In genomic region chr1:181479137-181479745, GRCh38 we compare ENCODE assay signal across 8 cellular contexts. TPM values are rescaled to one million over a fixed set of nuclear protein-coding genes. Genes with fewer than 3 reads are reported as not detected.
A peak's percentile ranks its signal among the peaks of the same experiment; 100 is the strongest.
DNase-seq lines count a peak whose midpoint lies in the region; ATAC-seq lines count a peak whose summit lies in the region.

No MANE protein-coding gene starts in this region.

- no peak overlapping the region for H3K27ac ChIP-seq in right cardiac atrium (ENCODE audit: low read length)

- H3K9me3 ChIP-seq in right cardiac atrium (ENCODE audit: control insufficient read depth, low read length), result no peaks in the 10 kb centered on the region

- peaks cover 3% of the 10 kb centered on the region for H3K27me3 ChIP-seq in right cardiac atrium (ENCODE audit: control insufficient read depth, insufficient read depth)

- WGBS in right cardiac atrium, result 22% methylated on average over 3 of the region's 3 CpGs

- no peaks in the 10 kb centered on the region for H3K4me1 ChIP-seq in right cardiac atrium (ENCODE audit: control insufficient read depth, insufficient read depth, low read length)

- H3K4me3 ChIP-seq in right cardiac atrium (ENCODE audit: low read length), result no peak overlapping the region

- intact Hi-C loops in right cardiac atrium (cut with DNase I) (loop anchor here (2.0 to 10.0 kb wide), 5 partner anchors 196 to 603 kb away; no protein-coding TSS in a partner anchor), sciatic nerve (cut with DNase I) (no loop called here)

- DNase-seq in DMS53 (lab: John Stamatoyannopoulos, UW) (peak; percentile 85), HS-5 (ENCODE audit: low read depth) (peak; percentile 25), NCI-H82 treated with DMSO at 0.1 percent for 48 hours (lab: John Stamatoyannopoulos, UW; ENCODE audit: unreplicated experiment) (peak; percentile 54), amniotic stem cell (lab: John Stamatoyannopoulos, UW) (peak; percentile 22), right cardiac atrium (peak; percentile 39 to 67 (median 65)), sciatic nerve (ENCODE audit: low spot score) (no peak)
- DNase-seq in stimulated activated CD4-positive, alpha-beta T cell treated with anti-CD3 and anti-CD28 coated beads, Interleukin-4, amount 100 ng/mL, for 1 hour, result no peak

- peak; percentile 48 for ATAC-seq in GM19395 (IDR thresholded peaks at IDR 0.05; ENCODE audit: unreplicated experiment)
- ATAC-seq in right cardiac atrium, result peak; percentile 86 to 87
- ATAC-seq in sciatic nerve, result peak; percentile 92

RNA-seq across cellular contexts. Expression of gene CACNA1E, which starts 4.1 kb away (rescaled TPM):
- 1 to 10 TPM in 3 of 4 donors, under 1 TPM in 1; 0.57 to 3.2 (median 1.9) TPM for total RNA-seq in right cardiac atrium
- polyA plus RNA-seq in right cardiac atrium, result 0.45 TPM
- 0.04 TPM for total RNA-seq in sciatic nerve

Comparison
In these comparisons a context has a peak if more than half of its experiments do, and no peak if none do; other contexts are left out.
1. DNase-seq: peak in DMS53 (single experiment), HS-5 (single experiment), NCI-H82 treated with DMSO at 0.1 percent for 48 hours (single experiment), amniotic stem cell (single experiment) and right cardiac atrium (3 of 3); none in sciatic nerve (single experiment) and stimulated activated CD4-positive, alpha-beta T cell treated with anti-CD3 and anti-CD28 coated beads, Interleukin-4, amount 100 ng/mL, for 1 hour (single experiment).
2. Peak in every context shown above with its lines, with median percentiles within 50 percentile points of each other: ATAC-seq.